ENCODE assay signal across 28 cellular contexts in the genomic region with DNA sequence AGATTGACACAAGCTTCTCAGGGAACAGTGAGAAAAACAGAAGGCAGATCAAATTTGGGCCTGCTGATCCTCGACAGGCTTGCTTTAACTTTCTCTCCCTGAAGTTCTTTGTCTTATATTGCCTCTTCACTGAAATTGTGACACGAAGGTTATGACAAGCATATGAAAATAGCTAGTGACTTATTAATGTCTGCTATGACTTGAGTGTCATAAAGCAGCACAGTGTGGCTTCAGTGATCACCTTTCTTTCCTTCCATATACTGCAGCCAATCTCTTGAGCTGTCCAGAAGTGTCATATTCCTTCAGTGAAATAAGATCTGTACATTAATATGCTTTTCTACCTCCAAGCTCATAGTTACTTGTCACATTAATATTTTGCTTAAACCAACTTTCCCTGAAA.
"Had no signal": no experiment of that assay in that cellular context is flagged by ENCODE, and none has a peak within 500 bp of the region (broad histone marks: within the 10 kb centered on the region; RNA-seq: fewer than 3 reads in every experiment).

No MANE protein-coding gene starts in this region.

- FAIRE-seq: endometrium had no signal

- ATAC-seq: activated CD4-positive, alpha-beta T cell treated with anti-CD3 and anti-CD28 coated beads for 36 hours; heart right ventricle; natural killer cell; right cardiac atrium had no signal

- H3K27me3 ChIP-seq: ascending aorta, cardiac muscle cell, colonic mucosa, esophagus squamous epithelium, heart right ventricle, testis, transverse colon had no signal

- H3K4me3 ChIP-seq: ascending aorta, cardiac muscle cell, colonic mucosa, esophagus squamous epithelium, heart right ventricle, left ventricle myocardium inferior, lung, testis, transverse colon had no signal

- H3K9me3 ChIP-seq: ascending aorta, colonic mucosa, esophagus squamous epithelium, testis, transverse colon had no signal

- H3K27ac ChIP-seq: ascending aorta, cardiac muscle cell, colonic mucosa, epithelial cell of prostate, esophagus squamous epithelium, heart right ventricle, left ventricle myocardium inferior, testis, transverse colon had no signal

- DNase-seq: activated CD4-positive, alpha-beta T cell treated with anti-CD3 and anti-CD28 coated beads for 36 hours; activated CD4-positive, alpha-beta T cell treated with anti-CD3 and anti-CD28 coated beads, Interleukin-2, amount 50 U/mL, for 4 hours; activated CD4-positive, CD25-positive, alpha-beta regulatory T cell; activated CD8-positive, alpha-beta memory T cell treated with anti-CD3 and anti-CD28 coated beads for 24 hours; activated gamma-delta T cell; activated naive CD4-positive, alpha-beta T cell treated with anti-CD3 and anti-CD28 coated beads, Interleukin-2, amount 10 ng/mL, durations not matched to agents 7 days and 5 days; activated naive CD8-positive, alpha-beta T cell treated with anti-CD3 and anti-CD28 coated beads, Interleukin-2, amount 10 ng/mL, durations not matched to agents 7 days and 5 days; activated T-cell treated with anti-CD3 and anti-CD28 coated beads, Interleukin-2, amount 50 U/mL, for 1 hour; cerebellar nuclear complex; colonic mucosa; effector CD8-positive, alpha-beta T cell; esophagus squamous epithelium; foreskin melanocyte; heart right ventricle; islet precursor cell; left ventricle myocardium inferior; mesendoderm; natural killer cell; right cardiac atrium; stimulated activated CD4-positive, alpha-beta T cell treated with anti-CD3 and anti-CD28 coated beads, Interleukin-2, amount 100 ng/mL, for 48 hours; stimulated activated naive CD4-positive, alpha-beta T cell treated with Interleukin-2 at 50 U/mL for 16 hours; testis; transverse colon had no signal

- H3K4me1 ChIP-seq: ascending aorta, colonic mucosa, esophagus squamous epithelium, heart right ventricle, left ventricle myocardium inferior, testis, transverse colon had no signal

- H3K36me3 ChIP-seq: ascending aorta, cardiac muscle cell, colonic mucosa, esophagus squamous epithelium, heart right ventricle, left ventricle myocardium inferior, transverse colon had no signal
